ENCODE assay signal across 9 cellular contexts in the genomic region with DNA sequence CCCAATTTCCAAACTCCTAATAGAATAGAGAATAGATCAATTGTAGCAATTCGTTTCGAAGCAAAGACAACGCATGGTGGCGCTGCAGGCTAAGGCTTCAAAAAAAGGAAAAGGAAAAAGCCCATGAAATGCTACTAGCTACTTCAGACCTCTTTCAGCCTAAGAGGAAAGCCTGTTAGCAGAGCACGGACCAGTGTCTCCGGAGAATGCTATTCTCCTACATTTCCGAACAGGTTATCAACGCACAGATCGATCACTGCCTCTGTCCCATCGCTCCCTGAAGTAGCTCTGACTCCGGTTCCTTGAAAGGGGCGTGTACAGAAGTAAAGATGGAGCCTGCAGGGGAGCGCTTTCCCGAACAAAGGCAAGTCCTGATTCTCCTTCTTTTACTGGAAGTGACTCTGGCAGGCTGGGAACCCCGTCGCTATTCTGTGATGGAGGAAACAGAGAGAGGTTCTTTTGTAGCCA. TPM values are rescaled to one million over a fixed set of nuclear protein-coding genes. Genes with fewer than 3 reads are reported as not detected.
A peak's percentile ranks its signal among the peaks of the same experiment; 100 is the strongest.
DNase-seq lines count a peak whose midpoint lies in the region; ATAC-seq, FAIRE-seq and TF ChIP-seq lines count a peak whose summit lies in the region.
"Had no signal": no experiment of that assay in that cellular context is flagged by ENCODE, and none has a peak within 500 bp of the region (broad histone marks: within the 10 kb centered on the region; RNA-seq: fewer than 3 reads in every experiment).

A gene (plus strand): TSS at position 146 of the 468 bp plus-strand sequence. CDS start 184 bp downstream, at position 330.

- intact Hi-C loops in activated naive CD4-positive, alpha-beta T cell treated with anti-CD3 and anti-CD28 coated beads for 36 hours (cut with micrococcal nuclease): no loop called here
- intact Hi-C loops in kidney (cut with DNase I): no loop called here
- intact Hi-C loops in transverse colon (cut with DNase I; ENCODE audit: low total_unique reads): no loop called here

- no peak within 1 kb of the TSS for H3K27ac ChIP-seq in astrocyte (ENCODE audit: low read depth, low read length)
- no peak within 1 kb of the TSS for H3K27ac ChIP-seq in kidney (ENCODE audit: low read depth in 2 of 2, low read length in 2 of 2)
- no peak within 1 kb of the TSS for H3K27ac ChIP-seq in transverse colon

- CTCF ChIA-PET in activated naive CD4-positive, alpha-beta T cell treated with anti-CD3 and anti-CD28 coated beads for 36 hours (lab: Charles Lee): interaction anchor here (1.1 kb wide), 1 partner anchor 11 kb away, joined by 4 read pairs; no protein-coding TSS in a partner anchor

- TF ChIP-seq CTCF in astrocyte (IDR thresholded peaks at IDR 0.05; ENCODE audit: insufficient read depth, low read depth, low read length) (no peak), kidney (IDR thresholded peaks at IDR 0.05; ENCODE audit: borderline replicate concordance, extremely low read depth, insufficient read depth) (peak; percentile 9), transverse colon (IDR thresholded peaks at IDR 0.05) (peak in 1 of 5 experiments; percentile 9)

- no peaks in the 10 kb centered on the region for H3K79me2 ChIP-seq in astrocyte (ENCODE audit: insufficient read depth, low read length)

- H2AFZ ChIP-seq in astrocyte (ENCODE audit: low read depth, low read length): no peak within 1 kb of the TSS

- DNase-seq in activated naive CD4-positive, alpha-beta T cell treated with anti-CD3 and anti-CD28 coated beads for 36 hours: peak; percentile 44
- no peak for DNase-seq in activated naive CD4-positive, alpha-beta T cell (lab: John Stamatoyannopoulos, UW)
- DNase-seq in astrocyte (ENCODE audit: low read depth): peak; percentile 4
- DNase-seq in kidney: no peak
- peak; percentile 13 for DNase-seq in transverse colon
- no peak for DNase-seq in NCI-H510A treated with DMSO at 0.1 percent for 48 hours (lab: John Stamatoyannopoulos, UW)
- DNase-seq in NCI-H1417 (lab: John Stamatoyannopoulos, UW): no peak

- no peak within 1 kb of the TSS for H3K27ac Mint-ChIP-seq in activated naive CD4-positive, alpha-beta T cell treated with anti-CD3 and anti-CD28 coated beads for 36 hours
- H3K27ac Mint-ChIP-seq in astrocyte (ENCODE audit: unreplicated experiment): no peak within 1 kb of the TSS

- H3K9me3 ChIP-seq in astrocyte (ENCODE audit: insufficient read depth, low read depth, low read length) (peaks cover 37% of the 10 kb centered on the region), kidney (ENCODE audit: control insufficient read depth in 1 of 2, low read length in 2 of 2) (peaks cover 30 to 80% of the 10 kb centered on the region in 2 donors), transverse colon (peaks cover 77 to 98% of the 10 kb centered on the region in 2 donors)

- H3K9me3 Mint-ChIP-seq in activated naive CD4-positive, alpha-beta T cell treated with anti-CD3 and anti-CD28 coated beads for 36 hours: peaks cover 61% of the 10 kb centered on the region
- H3K9me3 Mint-ChIP-seq in astrocyte (ENCODE audit: unreplicated experiment): peaks cover 59% of the 10 kb centered on the region

- no peak for TF ChIP-seq POLR2A in transverse colon (IDR thresholded peaks at IDR 0.05)

- H3K27me3 ChIP-seq in astrocyte (ENCODE audit: insufficient read depth, low read length) (no peaks in the 10 kb centered on the region), transverse colon (no peaks in the 10 kb centered on the region)

- WGBS in transverse colon (ENCODE audit: low coverage in 1 of 2), 2 donors: 23 to 34% methylated on average over 8 to 16 of the region's 16 CpGs

- H3K4me3 ChIP-seq in astrocyte (ENCODE audit: insufficient read depth, low read depth, low read length): no peak within 1 kb of the TSS
- peak within 1 kb of the TSS; percentile 41 to 43 for H3K4me3 ChIP-seq in kidney (ENCODE audit: low read length in 2 of 2)
- no peak within 1 kb of the TSS for H3K4me3 ChIP-seq in transverse colon

- TF ChIP-seq EP300 in transverse colon (IDR thresholded peaks at IDR 0.05; ENCODE audit: low read depth): no peak

- H3K4me3 Mint-ChIP-seq in activated naive CD4-positive, alpha-beta T cell treated with anti-CD3 and anti-CD28 coated beads for 36 hours: peak within 1 kb of the TSS; percentile 27
- peak within 1 kb of the TSS; percentile 68 for H3K4me3 Mint-ChIP-seq in astrocyte (ENCODE audit: unreplicated experiment)

- in situ Hi-C loops in transverse colon (cut with MboI; ENCODE audit: low pct_ligation_motif_present in 1 of 4, low pct_unique_long_range_greater_than_20kb in 1 of 4, low sequenced_read_pairs in 3 of 4): no loop called here

- peaks cover 40% of the 10 kb centered on the region for H3K36me3 Mint-ChIP-seq in activated naive CD4-positive, alpha-beta T cell treated with anti-CD3 and anti-CD28 coated beads for 36 hours (ENCODE audit: low read depth)
- peaks cover 35% of the 10 kb centered on the region for H3K36me3 Mint-ChIP-seq in astrocyte (ENCODE audit: low read depth, unreplicated experiment)

- H3K4me1 Mint-ChIP-seq in activated naive CD4-positive, alpha-beta T cell treated with anti-CD3 and anti-CD28 coated beads for 36 hours (ENCODE audit: low read depth): no peaks in the 10 kb centered on the region
- no peaks in the 10 kb centered on the region for H3K4me1 Mint-ChIP-seq in astrocyte (ENCODE audit: low read depth, unreplicated experiment)
- H3K4me1 Mint-ChIP-seq: IgD-negative memory B cell had no signal

- H3K4me1 ChIP-seq in astrocyte (ENCODE audit: insufficient read depth, low read length) (no peaks in the 10 kb centered on the region), kidney (ENCODE audit: control insufficient read depth in 1 of 2, insufficient read depth in 1 of 2, low read depth in 1 of 2, low read length in 2 of 2) (no peaks in the 10 kb centered on the region), transverse colon (no peaks in the 10 kb centered on the region)

- no peaks in the 10 kb centered on the region for H4K20me1 ChIP-seq in astrocyte (ENCODE audit: insufficient read depth, low read length)

- peaks cover 48% of the 10 kb centered on the region for H3K27me3 Mint-ChIP-seq in activated naive CD4-positive, alpha-beta T cell treated with anti-CD3 and anti-CD28 coated beads for 36 hours (ENCODE audit: low read depth)
- no peaks in the 10 kb centered on the region for H3K27me3 Mint-ChIP-seq in astrocyte (ENCODE audit: low read depth, unreplicated experiment)
- H3K27me3 Mint-ChIP-seq: IgD-negative memory B cell had no signal

- no peak for FAIRE-seq in astrocyte (lab: Jason Lieb, UNC)
- no peak for FAIRE-seq in kidney (lab: Jason Lieb, UNC)

- H3K9ac ChIP-seq in astrocyte (ENCODE audit: low read length) (no peak within 1 kb of the TSS), kidney (ENCODE audit: low read length in 2 of 2) (no peak within 1 kb of the TSS)

- H3K4me2 ChIP-seq in astrocyte (ENCODE audit: low read length): no peak within 1 kb of the TSS

- no peak for ATAC-seq in GM21786 (IDR thresholded peaks at IDR 0.05; ENCODE audit: unreplicated experiment)

- H3K36me3 ChIP-seq in astrocyte (ENCODE audit: insufficient read depth, low read length) (no peaks in the 10 kb centered on the region), kidney (ENCODE audit: control insufficient read depth in 1 of 2, insufficient read depth in 2 of 2, low read length in 2 of 2) (no peaks in the 10 kb centered on the region), transverse colon (no peaks in the 10 kb centered on the region)

RNA-seq across cellular contexts. Expression of the gene that starts here (rescaled TPM):
- not detected for total RNA-seq in activated naive CD4-positive, alpha-beta T cell treated with anti-CD3 and anti-CD28 coated beads for 36 hours
- total RNA-seq in astrocyte (1.3 and 1.6 TPM in 2 replicates), kidney (6.0 TPM), transverse colon (1 to 10 TPM in 3 of 4 donors, under 1 TPM in 1; 0.75 to 5.6 (median 1.1) TPM)
- 1.8 TPM for polyA plus RNA-seq in kidney (ENCODE audit: insufficient read depth, low read depth, low replicate concordance)
- polyA plus RNA-seq: IgD-negative memory B cell had no signal

Comparison
In these comparisons a context has a peak if more than half of its experiments do, and no peak if none do; other contexts are left out.
1. Peak in DNase-seq in activated naive CD4-positive, alpha-beta T cell treated with anti-CD3 and anti-CD28 coated beads for 36 hours; RNA of the gene not detected or under 1 TPM.
2. DNase-seq: peak in astrocyte (single experiment) and transverse colon (single experiment); none in activated naive CD4-positive, alpha-beta T cell (0 of 4), kidney (single experiment), NCI-H510A treated with DMSO at 0.1 percent for 48 hours (single experiment) and NCI-H1417 (0 of 3).
3. H3K4me3 ChIP-seq: peak in kidney (2 of 2); none in astrocyte (single experiment) and transverse colon (0 of 4).